8 cellular contexts compared by ENCODE assay signal in genomic region chrX:131831185-131831520, GRCh38.
DNase-seq lines count a peak whose midpoint lies in the region; ATAC-seq and TF ChIP-seq lines count a peak whose summit lies in the region.

No MANE protein-coding gene starts in this region.

- no peak for TF ChIP-seq CTCF in H9 (conservative IDR thresholded peaks at IDR 0.05)
- TF ChIP-seq CTCF in SK-N-SH (IDR thresholded peaks at IDR 0.05) = no peak
- TF ChIP-seq CTCF in foreskin fibroblast (IDR thresholded peaks at IDR 0.05; ENCODE audit: low read depth, low read length) = no peak

- H4K8ac ChIP-seq in H9 (replicated peaks; ENCODE audit: insufficient read length, low read depth, low read length) = no peak overlapping the region

- H3K4me3 ChIP-seq in SK-N-SH (ENCODE audit: low read depth in 2 of 2, low read length in 1 of 2) = peak overlapping the region in 1 of 2 experiments; percentile 35; a peak in 1 of 4 replicates
- peak overlapping the region; percentile 20 to 27 for H3K4me3 ChIP-seq in foreskin fibroblast (ENCODE audit: low read depth in 1 of 2, low read length in 2 of 2)
- peak overlapping the region; percentile 32 for H3K4me3 ChIP-seq in skeletal muscle satellite cell (ENCODE audit: low read length)

- no peak overlapping the region for H3K18ac ChIP-seq in H9 (ENCODE audit: insufficient read length, low read depth, low read length)

- H3K4me2 ChIP-seq in H9 (ENCODE audit: insufficient read depth, insufficient read length, low read length) (peak overlapping the region; percentile 76), SK-N-SH (peak overlapping the region; percentile 50), skeletal muscle satellite cell (ENCODE audit: low read length) (peak overlapping the region; percentile 77)

- no peak overlapping the region for H3K23ac ChIP-seq in H9 (ENCODE audit: insufficient read length, low read depth, low read length)

- no peak overlapping the region for H2BK15ac ChIP-seq in H9 (ENCODE audit: low read depth, low read length)

- H4K20me1 ChIP-seq in H9 (ENCODE audit: control insufficient read depth, insufficient read depth, insufficient read length) (no peaks in the 10 kb centered on the region), SK-N-SH (ENCODE audit: insufficient read depth) (no peaks in the 10 kb centered on the region)

- POLR2A ChIA-PET in SK-N-SH (lab: Yijun Ruan, JAX) = no interaction called here

- H2AFZ ChIP-seq in H9 (ENCODE audit: low read length) = no peak overlapping the region
- H2AFZ ChIP-seq in SK-N-SH (ENCODE audit: low read depth) = peak overlapping the region; percentile 81

- H3K27ac ChIP-seq in H9 (ENCODE audit: insufficient read length, low read depth, low read length) (peak overlapping the region; percentile 86), SK-N-SH (ENCODE audit: low read depth in 2 of 2, low read length in 1 of 2) (no peak overlapping the region)

- no peak overlapping the region for H3K56ac ChIP-seq in H9 (ENCODE audit: insufficient read length, low read depth, low read length)

- TF ChIP-seq RAD21 in SK-N-SH (IDR thresholded peaks at IDR 0.05; ENCODE audit: low read length) = no peak

- peaks cover 33 to 36% of the 10 kb centered on the region in 2 experiments for H3K4me1 Mint-ChIP-seq in H9

- H3K9me3 ChIP-seq in H9 (ENCODE audit: control insufficient read depth, low read depth, low read length) (no peaks in the 10 kb centered on the region), SK-N-SH (no peaks in the 10 kb centered on the region), skeletal muscle satellite cell (replicated peaks; ENCODE audit: low read length) (no peaks in the 10 kb centered on the region)

- DNase-seq in H9 (no peak), SK-N-SH (no peak), foreskin fibroblast (no peak), NCI-H2107 (lab: John Stamatoyannopoulos, UW) (no peak)
- DNase-seq in stimulated activated CD4-positive, alpha-beta T cell treated with anti-CD3 and anti-CD28 coated beads, Interleukin-4, amount 100 ng/mL, for 24 hours = no peak

- no CpG with 5 or more reads among the region's 2 CpGs for WGBS in H9 (ENCODE audit: extremely low coverage, insufficient read length, low lambda C conversion rate)
- 85% methylated on average over 2 of the region's 2 CpGs for WGBS in SK-N-SH (ENCODE audit: low lambda C conversion rate)

- H3K4me1 ChIP-seq in H9 (ENCODE audit: insufficient read depth, low read length) (peaks cover 9% of the 10 kb centered on the region; the same call in 1 of the 2 replicates), SK-N-SH (ENCODE audit: control insufficient read depth in 1 of 2, insufficient read depth in 2 of 2, low read depth in 1 of 2, low read length in 1 of 2) (peaks cover 0 to 4% of the 10 kb centered on the region in 2 experiments; a peak in 2 of 4 replicates), skeletal muscle satellite cell (ENCODE audit: control insufficient read depth, insufficient read depth, low read length) (peaks cover 3% of the 10 kb centered on the region)

- no peak overlapping the region for H4K5ac ChIP-seq in H9 (ENCODE audit: insufficient read length, low read depth, low read length)

- peak overlapping the region; percentile 98 to 100 (median 99) for H3K27ac Mint-ChIP-seq in H9

- peaks cover 16 to 26% (median 22%) of the 10 kb centered on the region in 3 experiments for H3K36me3 Mint-ChIP-seq in H9 (ENCODE audit: insufficient read depth in 1 of 3, low read depth in 3 of 3)

- no peak overlapping the region for H2BK5ac ChIP-seq in H9 (ENCODE audit: insufficient read length, low read length)

- H3K23me2 ChIP-seq in H9 (ENCODE audit: insufficient read length, low read depth, low read length, poor library complexity, severe bottlenecking) = peaks cover 13% of the 10 kb centered on the region

- H3K79me1 ChIP-seq in H9 (ENCODE audit: insufficient read depth, low read depth, low read length, poor library complexity, severe bottlenecking) = no peaks in the 10 kb centered on the region

- H3K36me3 ChIP-seq in SK-N-SH (replicated peaks in 1 of 2; ENCODE audit: control insufficient read depth in 1 of 2, insufficient read depth in 2 of 2, low read length in 1 of 2) (no peaks in the 10 kb centered on the region), skeletal muscle satellite cell (ENCODE audit: insufficient read depth, low read length) (no peaks in the 10 kb centered on the region)

- H3T11ph ChIP-seq in H9 (ENCODE audit: low read length) = no peak overlapping the region

- no peak overlapping the region for H2BK120ac ChIP-seq in H9 (ENCODE audit: low read depth, low read length, poor library complexity, severe bottlenecking)

- H3K14ac ChIP-seq in H9 (ENCODE audit: insufficient read depth, low read length) = no peak overlapping the region

- H3F3A ChIP-seq in SK-N-SH (replicated peaks; ENCODE audit: insufficient read depth) = no peaks in the 10 kb centered on the region

- H3K9me2 ChIP-seq in SK-N-SH = no peaks in the 10 kb centered on the region

- ATAC-seq in activated CD4-positive, CD25-positive, alpha-beta regulatory T cell treated with anti-CD3 and anti-CD28 coated beads, Interleukin-2, amount 50 U/mL, for 24 hours = no peak
- ATAC-seq in HG03139 (IDR thresholded peaks at IDR 0.05; ENCODE audit: unreplicated experiment) = no peak

- CTCF ChIA-PET in SK-N-SH (lab: Yijun Ruan, JAX) = interaction anchor here (1.5 to 3.0 kb wide), 2 partner anchors 9 to 11 kb away, joined by 7 to 20 read pairs; no protein-coding TSS in a partner anchor

- H3K27me3 ChIP-seq in H9 (ENCODE audit: insufficient read depth, low read length) (no peaks in the 10 kb centered on the region), SK-N-SH (ENCODE audit: insufficient read depth) (no peaks in the 10 kb centered on the region), skeletal muscle satellite cell (ENCODE audit: control insufficient read depth, insufficient read depth, low read length) (peaks cover 6% of the 10 kb centered on the region)

- no peak overlapping the region; the same call in 1 of the 2 replicates for H3K4ac ChIP-seq in H9 (ENCODE audit: low read depth, low read length)

- no peak overlapping the region for H2AK5ac ChIP-seq in H9 (ENCODE audit: insufficient read length, low read length)

- no peak overlapping the region for H4K91ac ChIP-seq in H9 (ENCODE audit: insufficient read length, low read depth, low read length)

- no peak overlapping the region for H2BK20ac ChIP-seq in H9 (ENCODE audit: low read depth, low read length, poor library complexity, severe bottlenecking)

- H2BK12ac ChIP-seq in H9 (ENCODE audit: insufficient read length, low read depth, low read length) = no peak overlapping the region

- H3K4me3 Mint-ChIP-seq in H9 = peak overlapping the region; percentile 97 to 98

- TF ChIP-seq EP300 in SK-N-SH (IDR thresholded peaks at IDR 0.05; ENCODE audit: borderline replicate concordance in 1 of 2, low read depth in 1 of 2, low read length in 1 of 2) = no peak

- H3K9ac ChIP-seq in H9 (ENCODE audit: extremely low read depth, insufficient read length, low read length) (peak overlapping the region; percentile 76), SK-N-SH (no peak overlapping the region), skeletal muscle satellite cell (ENCODE audit: low read depth, low read length) (peak overlapping the region; percentile 47)

- H3K27me3 Mint-ChIP-seq in H9 (ENCODE audit: low read depth) = no peaks in the 10 kb centered on the region

- H3K79me2 ChIP-seq in H9 (ENCODE audit: insufficient read depth, low read length) (peaks cover 31% of the 10 kb centered on the region), SK-N-SH (ENCODE audit: insufficient read depth) (no peaks in the 10 kb centered on the region)

- H3K9me3 Mint-ChIP-seq in H9 = peaks cover 4 to 5% of the 10 kb centered on the region in 2 experiments; a peak in 4 of 5 replicates

TF ChIP-seq in SK-N-SH, 30 proteins besides CTCF, POLR2A, EP300 and RAD21:
- TF ChIP-seq JUND (IDR thresholded peaks at IDR 0.05) (no peak), MEF2A (IDR thresholded peaks at IDR 0.05; ENCODE audit: borderline replicate concordance, low read depth) (no peak), EZH2phosphoT487 (IDR thresholded peaks at IDR 0.05; ENCODE audit: borderline replicate concordance, low read depth) (no peak), SMC3 (IDR thresholded peaks at IDR 0.05; ENCODE audit: low read depth, low read length) (no peak), TEAD4 (IDR thresholded peaks at IDR 0.05; ENCODE audit: borderline replicate concordance, insufficient read depth) (no peak), GATA2 (CRISPR knock-in tag; IDR thresholded peaks at IDR 0.05) (no peak), IRF3 (IDR thresholded peaks at IDR 0.05; ENCODE audit: low read depth, low read length) (no peak)
